In genomic region chr1:86948212-86948611, GRCh38 we compare ENCODE assay signal across 12 cellular contexts.
"Had no signal": no experiment of that assay in that cellular context is flagged by ENCODE, and none has a peak within 500 bp of the region (broad histone marks: within the 10 kb centered on the region; RNA-seq: fewer than 3 reads in every experiment).

No MANE protein-coding gene starts in this region.

- H3K9me3 Mint-ChIP-seq: activated B cell treated with CpG ODN at 0.5 μM for 24 hours; activated CD4-positive, alpha-beta T cell treated with anti-CD3 and anti-CD28 coated beads, Interleukin-2, amount 10 ng/mL, durations not matched to agents 24 days and 14 days; activated T-helper 1 cell treated with anti-CD3 and anti-CD28 coated beads, Interleukin-12 subunit alpha, Interleukin-12 subunit beta, Interleukin-2, Interleukin-4 antibody, amounts not matched to agents 30 ng/mL and 10 ng/mL and 1 ng/mL, durations not matched to agents 14 hours and 24 hours and 36 hours; stimulated activated memory B cell treated with anti-CD40 and anti-IgM and Interleukin-4, amounts not matched to agents 10 μg/mL and 1 μg/mL and 100 μg/mL, for 72 hours; type B pancreatic cell had no signal

- H3K4me3 Mint-ChIP-seq: activated B cell treated with CpG ODN at 0.5 μM for 24 hours; activated CD4-positive, alpha-beta T cell treated with anti-CD3 and anti-CD28 coated beads, Interleukin-2, amount 10 ng/mL, durations not matched to agents 24 days and 14 days; activated T-helper 1 cell treated with anti-CD3 and anti-CD28 coated beads, Interleukin-12 subunit alpha, Interleukin-12 subunit beta, Interleukin-2, Interleukin-4 antibody, amounts not matched to agents 30 ng/mL and 10 ng/mL and 1 ng/mL, durations not matched to agents 14 hours and 24 hours and 36 hours; stimulated activated memory B cell treated with anti-CD40 and anti-IgM and Interleukin-4, amounts not matched to agents 10 μg/mL and 1 μg/mL and 100 μg/mL, for 72 hours; T-helper 17 cell; type B pancreatic cell had no signal

- H3K27ac ChIP-seq: coronary artery, epithelial cell of prostate had no signal

- DNase-seq: activated B cell treated with CpG ODN at 0.5 μM for 24 hours; activated CD4-positive, alpha-beta T cell treated with anti-CD3 and anti-CD28 coated beads, Interleukin-2, amount 10 ng/mL, durations not matched to agents 24 days and 14 days; activated naive CD4-positive, alpha-beta T cell; central memory CD4-positive, alpha-beta T cell; effector memory CD4-positive, alpha-beta T cell; mesendoderm; T-helper 17 cell had no signal

- H3K4me3 ChIP-seq: coronary artery had no signal

- H3K36me3 Mint-ChIP-seq: stimulated activated memory B cell treated with anti-CD40 and anti-IgM and Interleukin-4, amounts not matched to agents 10 μg/mL and 1 μg/mL and 100 μg/mL, for 72 hours; type B pancreatic cell had no signal

- H3K27ac Mint-ChIP-seq: activated B cell treated with CpG ODN at 0.5 μM for 24 hours; activated CD4-positive, alpha-beta T cell treated with anti-CD3 and anti-CD28 coated beads, Interleukin-2, amount 10 ng/mL, durations not matched to agents 24 days and 14 days; activated T-helper 1 cell treated with anti-CD3 and anti-CD28 coated beads, Interleukin-12 subunit alpha, Interleukin-12 subunit beta, Interleukin-2, Interleukin-4 antibody, amounts not matched to agents 30 ng/mL and 10 ng/mL and 1 ng/mL, durations not matched to agents 14 hours and 24 hours and 36 hours; stimulated activated memory B cell treated with anti-CD40 and anti-IgM and Interleukin-4, amounts not matched to agents 10 μg/mL and 1 μg/mL and 100 μg/mL, for 72 hours; T-helper 17 cell; type B pancreatic cell had no signal

- H3K27me3 Mint-ChIP-seq: activated B cell treated with CpG ODN at 0.5 μM for 24 hours; activated CD4-positive, alpha-beta T cell treated with anti-CD3 and anti-CD28 coated beads, Interleukin-2, amount 10 ng/mL, durations not matched to agents 24 days and 14 days; stimulated activated memory B cell treated with anti-CD40 and anti-IgM and Interleukin-4, amounts not matched to agents 10 μg/mL and 1 μg/mL and 100 μg/mL, for 72 hours; T-helper 17 cell; type B pancreatic cell had no signal
